ENCODE assay signal across 1 cellular context in genomic region chr3:71787851-71788405, GRCh38.
TF ChIP-seq lines count a peak whose summit lies in the region.

No MANE protein-coding gene starts in this region.

TF ChIP-seq in H1, 55 proteins besides CTCF, POLR2A, EP300 and RAD21:
- TF ChIP-seq CBX8 (IDR thresholded peaks at IDR 0.05; ENCODE audit: borderline replicate concordance, low read depth, low read length) (no peak), SRF (IDR thresholded peaks at IDR 0.05; ENCODE audit: low read depth, low read length) (peak; percentile 66; the same call in 1 of the 2 replicates)
TF ChIP-seq in H1: peak in this region for 1.
